ENCODE assay signal across 8 cellular contexts in genomic region chrX:131704136-131704695, GRCh38.
DNase-seq lines count a peak whose midpoint lies in the region; ATAC-seq and TF ChIP-seq lines count a peak whose summit lies in the region.

No MANE protein-coding gene starts in this region.

- DNase-seq in GM04503 (ENCODE audit: low read depth) (peak; percentile 33), Peyer's patch (peak in 2 of 3 donors; percentile 93 to 97), fibroblast of the aortic adventitia (ENCODE audit: low read depth) (peak; percentile 96), tibial nerve (ENCODE audit: low spot score in 2 of 2) (no peak), SHP77 (lab: John Stamatoyannopoulos, UW) (no peak)
- DNase-seq in activated CD8-positive, alpha-beta T cell treated with anti-CD3 and anti-CD28 coated beads for 36 hours = no peak

- no peaks in the 10 kb centered on the region for H3K27me3 Mint-ChIP-seq in activated CD8-positive, alpha-beta T cell treated with anti-CD3 and anti-CD28 coated beads for 36 hours

- H3K4me1 Mint-ChIP-seq in activated CD8-positive, alpha-beta T cell treated with anti-CD3 and anti-CD28 coated beads for 36 hours (ENCODE audit: low read depth) = no peaks in the 10 kb centered on the region

- WGBS in tibial nerve, 2 donors = 52 to 97% methylated on average over 13 to 17 of the region's 17 CpGs

- H3K4me1 ChIP-seq in HEK293 (ENCODE audit: control insufficient read depth, insufficient read depth, low read length) (peaks cover 3% of the 10 kb centered on the region; the same call in 1 of the 2 replicates), Peyer's patch (no peaks in the 10 kb centered on the region), tibial nerve (no peaks in the 10 kb centered on the region)

- H3K36me3 Mint-ChIP-seq in activated CD8-positive, alpha-beta T cell treated with anti-CD3 and anti-CD28 coated beads for 36 hours (ENCODE audit: low read depth) = no peaks in the 10 kb centered on the region

- no peak for TF ChIP-seq EP300 in tibial nerve (IDR thresholded peaks at IDR 0.05)

- H3K9me3 ChIP-seq in HEK293 (ENCODE audit: control insufficient read depth, insufficient read depth, low read depth, low read length) (no peaks in the 10 kb centered on the region; the same call in 1 of the 2 replicates), Peyer's patch (no peaks in the 10 kb centered on the region), tibial nerve (peaks cover 0 to 3% (median 0%) of the 10 kb centered on the region in 4 donors)

- intact Hi-C loops in activated CD8-positive, alpha-beta T cell treated with anti-CD3 and anti-CD28 coated beads for 36 hours (cut with micrococcal nuclease) = no loop called here

- H3K27ac ChIP-seq in HEK293 (ENCODE audit: extremely low read depth, low read depth, low read length) (peak overlapping the region; percentile 68), Peyer's patch (peak overlapping the region in 2 of 4 donors; percentile 57 to 77), tibial nerve (peak overlapping the region in 2 of 4 donors; percentile 56 to 77)

- no peak overlapping the region for H3K27ac Mint-ChIP-seq in activated CD8-positive, alpha-beta T cell treated with anti-CD3 and anti-CD28 coated beads for 36 hours

- no peaks in the 10 kb centered on the region for H3K9me3 Mint-ChIP-seq in activated CD8-positive, alpha-beta T cell treated with anti-CD3 and anti-CD28 coated beads for 36 hours

- TF ChIP-seq CTCF in HEK293 (tag by site-specific recombination; IDR thresholded peaks at IDR 0.05) (peak; percentile 85), Peyer's patch (IDR thresholded peaks at IDR 0.05) (peak in 2 of 6 experiments; percentile 52 to 79), fibroblast of the aortic adventitia (IDR thresholded peaks at IDR 0.05; ENCODE audit: insufficient read depth, low read length) (peak; percentile 49), tibial nerve (IDR thresholded peaks at IDR 0.05) (peak in 4 of 5 experiments; percentile 46 to 85 (median 64))
- no peak for TF ChIP-seq CTCF in activated CD8-positive, alpha-beta T cell treated with anti-CD3 and anti-CD28 coated beads for 36 hours (IDR thresholded peaks at IDR 0.05)

- H3K36me3 ChIP-seq in HEK293 (ENCODE audit: control insufficient read depth in 2 of 2, insufficient read depth in 1 of 2, low read length in 2 of 2) (peaks cover 3% of the 10 kb centered on the region in 2 experiments; a peak in 2 of 3 replicates), Peyer's patch (no peaks in the 10 kb centered on the region), tibial nerve (no peaks in the 10 kb centered on the region)

- no peak for ATAC-seq in activated CD8-positive, alpha-beta T cell treated with anti-CD3 and anti-CD28 coated beads for 36 hours
- ATAC-seq in HG03175 (IDR thresholded peaks at IDR 0.05; ENCODE audit: unreplicated experiment) = no peak

- CTCF ChIA-PET in HEK293 (lab: Yijun Ruan, JAX) = interaction anchor here (0.6 to 1.6 kb wide), 6 partner anchors 29 to 1687 kb away, joined by 3 to 5 read pairs (median 3); no protein-coding TSS in a partner anchor
- CTCF ChIA-PET in activated CD8-positive, alpha-beta T cell treated with anti-CD3 and anti-CD28 coated beads for 36 hours (lab: Charles Lee) = no interaction called here

- POLR2A ChIA-PET in HEK293 (lab: Yijun Ruan, JAX) = interaction anchor here (1.0 kb wide), 1 partner anchor 42 kb away, joined by 3 read pairs; no protein-coding TSS in a partner anchor
- POLR2A ChIA-PET in activated CD8-positive, alpha-beta T cell treated with anti-CD3 and anti-CD28 coated beads for 36 hours (lab: Charles Lee) = no interaction called here

- no peaks in the 10 kb centered on the region for H3K27me3 ChIP-seq in Peyer's patch
- H3K27me3 ChIP-seq in tibial nerve = no peaks in the 10 kb centered on the region

- H3K4me3 ChIP-seq in HEK293 (ENCODE audit: low read depth, low read length) (peak overlapping the region; percentile 28), Peyer's patch (peak overlapping the region in 2 of 4 donors; percentile 49 to 62), fibroblast of the aortic adventitia (ENCODE audit: low read depth, low read length) (peak overlapping the region; percentile 68), tibial nerve (peak overlapping the region in 2 of 4 donors; percentile 41 to 45)

- H3K4me3 Mint-ChIP-seq in activated CD8-positive, alpha-beta T cell treated with anti-CD3 and anti-CD28 coated beads for 36 hours = no peak overlapping the region

- TF ChIP-seq POLR2A in Peyer's patch (IDR thresholded peaks at IDR 0.05) (no peak), tibial nerve (IDR thresholded peaks at IDR 0.05) (no peak)

TF ChIP-seq in HEK293, 187 proteins besides CTCF, POLR2A, EP300 and RAD21 (continues in another document):
- TF ChIP-seq ZNF747 (tag by site-specific recombination; IDR thresholded peaks at IDR 0.05) (no peak), ZNF623 (tag by site-specific recombination; IDR thresholded peaks at IDR 0.05) (no peak), ZNF292 (tag by site-specific recombination; IDR thresholded peaks at IDR 0.05; ENCODE audit: borderline replicate concordance, low read depth) (no peak), ZNF529 (tag by site-specific recombination; IDR thresholded peaks at IDR 0.05; ENCODE audit: insufficient replicate concordance) (no peak), PATZ1 (tag by site-specific recombination; IDR thresholded peaks at IDR 0.05) (0 out of 2 replicates have a peak, but pooled peaks have one; percentile 18), PRDM10 (tag by site-specific recombination; IDR thresholded peaks at IDR 0.05) (peak; percentile 31; the same call in 1 of the 2 replicates), ZNF214 (tag by site-specific recombination; IDR thresholded peaks at IDR 0.05; ENCODE audit: borderline replicate concordance) (no peak), ZNF777 (tag by site-specific recombination; IDR thresholded peaks at IDR 0.05; ENCODE audit: borderline replicate concordance) (no peak), KLF10 (tag by site-specific recombination; IDR thresholded peaks at IDR 0.05) (peak; percentile 80), ZBTB8A (tag by site-specific recombination; IDR thresholded peaks at IDR 0.05) (peak; percentile 11; the same call in 1 of the 2 replicates), SP3 (tag by site-specific recombination; IDR thresholded peaks at IDR 0.05) (peak; percentile 55; the same call in 1 of the 2 replicates)
- TF ChIP-seq, protein P1, sequence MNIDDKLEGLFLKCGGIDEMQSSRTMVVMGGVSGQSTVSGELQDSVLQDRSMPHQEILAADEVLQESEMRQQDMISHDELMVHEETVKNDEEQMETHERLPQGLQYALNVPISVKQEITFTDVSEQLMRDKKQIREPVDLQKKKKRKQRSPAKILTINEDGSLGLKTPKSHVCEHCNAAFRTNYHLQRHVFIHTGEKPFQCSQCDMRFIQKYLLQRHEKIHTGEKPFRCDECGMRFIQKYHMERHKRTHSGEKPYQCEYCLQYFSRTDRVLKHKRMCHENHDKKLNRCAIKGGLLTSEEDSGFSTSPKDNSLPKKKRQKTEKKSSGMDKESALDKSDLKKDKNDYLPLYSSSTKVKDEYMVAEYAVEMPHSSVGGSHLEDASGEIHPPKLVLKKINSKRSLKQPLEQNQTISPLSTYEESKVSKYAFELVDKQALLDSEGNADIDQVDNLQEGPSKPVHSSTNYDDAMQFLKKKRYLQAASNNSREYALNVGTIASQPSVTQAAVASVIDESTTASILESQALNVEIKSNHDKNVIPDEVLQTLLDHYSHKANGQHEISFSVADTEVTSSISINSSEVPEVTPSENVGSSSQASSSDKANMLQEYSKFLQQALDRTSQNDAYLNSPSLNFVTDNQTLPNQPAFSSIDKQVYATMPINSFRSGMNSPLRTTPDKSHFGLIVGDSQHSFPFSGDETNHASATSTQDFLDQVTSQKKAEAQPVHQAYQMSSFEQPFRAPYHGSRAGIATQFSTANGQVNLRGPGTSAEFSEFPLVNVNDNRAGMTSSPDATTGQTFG (tag by site-specific recombination; IDR thresholded peaks at IDR 0.05; ENCODE audit: borderline replicate concordance) = no peak

Comparison
In these comparisons a context has a peak if more than half of its experiments do, and no peak if none do; other contexts are left out.
1. DNase-seq: peak in GM04503 (single experiment), Peyer's patch (2 of 3) and fibroblast of the aortic adventitia (single experiment); none in tibial nerve (0 of 2), activated CD8-positive, alpha-beta T cell treated with anti-CD3 and anti-CD28 coated beads for 36 hours (single experiment) and SHP77 (0 of 2).